ENCODE assay signal across 28 cellular contexts in genomic region chr4:115529126-115529525, GRCh38.
"Had no signal": no experiment of that assay in that cellular context is flagged by ENCODE, and none has a peak within 500 bp of the region (broad histone marks: within the 10 kb centered on the region; RNA-seq: fewer than 3 reads in every experiment).

No MANE protein-coding gene starts in this region.

- H3K27ac ChIP-seq: hepatocyte, left ventricle myocardium inferior, pancreas, prostate gland, skin epidermis, suprapubic skin, thoracic aorta, tibial artery, upper lobe of right lung had no signal

- H3K36me3 Mint-ChIP-seq: naive thymus-derived CD8-positive, alpha-beta T cell had no signal

- ATAC-seq: mucosa of descending colon; naive thymus-derived CD8-positive, alpha-beta T cell; pancreas; right cardiac atrium; sciatic nerve; upper lobe of right lung had no signal

- H3K4me3 Mint-ChIP-seq: naive thymus-derived CD8-positive, alpha-beta T cell; nephron; neural crest cell; stimulated activated naive CD8-positive, alpha-beta T cell treated with anti-CD3 and anti-CD28 coated beads, Interleukin-15, Interleukin-2, amounts not matched to agents 100 ng/mL and 50 ng/mL, for 24 hours had no signal

- DNase-seq: islet precursor cell; left ventricle myocardium inferior; midbrain; mucosa of descending colon; naive thymus-derived CD8-positive, alpha-beta T cell; nucleus accumbens; pancreas; posterior cingulate gyrus; retina; right cardiac atrium; stimulated activated CD4-positive, alpha-beta T cell treated with anti-CD3 and anti-CD28 coated beads, Interleukin-12 subunit alpha, Interleukin-12 subunit beta, amount 100 ng/mL, for 4 hours; stimulated activated CD4-positive, alpha-beta T cell treated with anti-CD3 and anti-CD28 coated beads, Interleukin-15, amount 100 ng/mL, for 24 hours; stimulated activated CD4-positive, alpha-beta T cell treated with anti-CD3 and anti-CD28 coated beads, Interleukin-2, amount 100 ng/mL, for 24 hours; stimulated activated CD4-positive, alpha-beta T cell treated with anti-CD3 and anti-CD28 coated beads, Interleukin-4, amount 100 ng/mL, for 1 hour; stimulated activated naive CD4-positive, alpha-beta T cell; tibial artery; trophoblast cell; upper lobe of right lung had no signal

- H2AFZ ChIP-seq: hepatocyte had no signal

- H3K4me2 ChIP-seq: hepatocyte had no signal

- H3K36me3 ChIP-seq: left ventricle myocardium inferior, pancreas, prostate gland, suprapubic skin, thoracic aorta, tibial artery, upper lobe of right lung had no signal

- H3K4me1 ChIP-seq: left ventricle myocardium inferior, pancreas, prostate gland, suprapubic skin, tibial artery, upper lobe of right lung had no signal

- H3K9me3 Mint-ChIP-seq: nephron, neural crest cell had no signal

- H3K4me1 Mint-ChIP-seq: naive thymus-derived CD8-positive, alpha-beta T cell; nephron; neural crest cell had no signal

- H3K9me3 ChIP-seq: left ventricle myocardium inferior, mucosa of descending colon, pancreas, prostate gland, suprapubic skin, thoracic aorta, tibial artery, upper lobe of right lung had no signal

- H3K27me3 Mint-ChIP-seq: naive thymus-derived CD8-positive, alpha-beta T cell; stimulated activated naive CD8-positive, alpha-beta T cell treated with anti-CD3 and anti-CD28 coated beads, Interleukin-15, Interleukin-2, amounts not matched to agents 100 ng/mL and 50 ng/mL, for 24 hours had no signal

- H3K4me3 ChIP-seq: hepatocyte, left ventricle myocardium inferior, lung, mucosa of descending colon, pancreas, prostate gland, skin epidermis, suprapubic skin, thoracic aorta, tibial artery, upper lobe of right lung had no signal

- H3K27ac Mint-ChIP-seq: naive thymus-derived CD8-positive, alpha-beta T cell; nephron; stimulated activated naive CD8-positive, alpha-beta T cell treated with anti-CD3 and anti-CD28 coated beads, Interleukin-15, Interleukin-2, amounts not matched to agents 100 ng/mL and 50 ng/mL, for 24 hours had no signal

- H3K27me3 ChIP-seq: hepatocyte, pancreas, suprapubic skin, tibial artery, upper lobe of right lung had no signal
